ENCODE assay signal across 17 cellular contexts in the genomic region with DNA sequence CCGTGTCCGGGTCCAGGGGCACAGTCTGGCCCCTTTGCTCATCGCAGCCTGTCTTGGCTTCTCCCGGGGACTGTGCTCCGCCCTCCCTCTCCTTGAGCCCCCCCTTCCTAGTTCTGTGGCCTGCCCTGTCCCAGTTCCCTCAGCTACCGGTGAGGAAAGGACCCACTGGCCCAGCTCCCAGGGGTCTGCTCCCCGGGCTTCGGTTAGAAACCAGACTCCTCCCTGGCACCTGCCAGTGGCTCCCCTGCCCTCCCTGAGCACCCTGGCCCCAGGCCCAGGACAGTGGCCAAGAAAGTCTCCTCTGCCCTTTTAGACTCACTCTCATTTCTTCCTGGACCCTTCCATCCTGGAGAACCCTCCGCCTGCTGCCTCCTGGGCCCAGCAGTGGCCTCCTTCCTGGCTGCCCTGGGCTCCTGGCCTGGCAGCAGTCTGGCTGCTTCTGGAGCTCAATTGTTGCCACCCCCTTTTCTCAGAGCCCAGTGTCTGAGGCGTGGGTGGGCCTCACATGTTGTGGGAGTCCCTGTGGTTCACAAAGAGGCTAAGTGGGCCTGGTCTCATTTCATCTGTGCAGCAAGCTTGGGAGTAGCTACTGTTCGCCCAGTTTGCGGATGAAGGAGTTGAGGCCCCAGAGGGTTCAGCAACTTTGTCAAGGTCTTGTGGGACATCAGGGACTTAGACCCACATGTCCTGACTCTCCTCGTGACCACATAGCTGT. TPM values are rescaled to one million over a fixed set of nuclear protein-coding genes. Genes with fewer than 3 reads are reported as not detected.
DNase-seq lines count a peak whose midpoint lies in the region; ATAC-seq and TF ChIP-seq lines count a peak whose summit lies in the region.
"Had no signal": no experiment of that assay in that cellular context is flagged by ENCODE, and none has a peak within 500 bp of the region (broad histone marks: within the 10 kb centered on the region; RNA-seq: fewer than 3 reads in every experiment).

No MANE protein-coding gene starts in this region.

- DNase-seq in IMR-90 (no peak), NCI-H226 (no peak), NCI-H526 (lab: John Stamatoyannopoulos, UW) (no peak), PC-3 (no peak)
- DNase-seq: activated CD4-positive, alpha-beta memory T cell treated with anti-CD3 and anti-CD28 coated beads, Interleukin-2, amount 10 ng/mL, durations not matched to agents 7 days and 5 days; GM23248; NCI-H2029; NCI-H69; PC-9; stimulated activated CD4-positive, alpha-beta T cell treated with anti-CD3 and anti-CD28 coated beads, Interleukin-1b, Interleukin-23, amount 100 ng/mL, for 48 hours; SW 1271 had no signal

- peaks cover 16% of the 10 kb centered on the region for H4K20me1 ChIP-seq in IMR-90 (ENCODE audit: insufficient read depth, low read length)
- H4K20me1 ChIP-seq in PC-3 (ENCODE audit: low read length), result no peaks in the 10 kb centered on the region

- H3K9me2 ChIP-seq in PC-3 (replicated peaks; ENCODE audit: low read length), result no peaks in the 10 kb centered on the region

- H3K79me2 ChIP-seq in PC-3 (ENCODE audit: low read length), result no peaks in the 10 kb centered on the region

- in situ Hi-C loops in IMR-90 (cut with MboI; ENCODE audit: low sequenced_read_pairs), result no loop called here

- H2BK120ac ChIP-seq in IMR-90 (ENCODE audit: low read depth, low read length), result no peak overlapping the region

- no peak overlapping the region for H2BK5ac ChIP-seq in IMR-90 (ENCODE audit: low read depth, low read length, poor library complexity, severe bottlenecking)

- no peak overlapping the region for H2BK20ac ChIP-seq in IMR-90 (ENCODE audit: low read depth, low read length)

- no peak overlapping the region for H3K14ac ChIP-seq in IMR-90 (replicated peaks; ENCODE audit: low read depth, low read length)

- H3K4me3 ChIP-seq in IMR-90 (ENCODE audit: insufficient read depth, low read depth, low read length), result no peak overlapping the region
- H3K4me3 ChIP-seq in esophagus (ENCODE audit: low read depth in 1 of 2, low read length in 2 of 2), result no peak overlapping the region
- no peak overlapping the region for H3K4me3 ChIP-seq in muscle layer of colon (ENCODE audit: low read depth in 1 of 2, low read length in 2 of 2)
- H3K4me3 ChIP-seq in stomach smooth muscle (ENCODE audit: low read length in 2 of 2), result peak overlapping the region; percentile 36 to 40
- no peak overlapping the region for H3K4me3 ChIP-seq in PC-3 (ENCODE audit: low read length)
- H3K4me3 ChIP-seq: adrenal gland, GM23248, PC-9 had no signal

- no peak overlapping the region for H3K56ac ChIP-seq in IMR-90 (ENCODE audit: extremely low read depth, insufficient read depth, low read length)

- H3K9me3 ChIP-seq in IMR-90 (ENCODE audit: control insufficient read depth, insufficient read depth, low read length) (no peaks in the 10 kb centered on the region), esophagus (ENCODE audit: control insufficient read depth in 2 of 2, insufficient read depth in 1 of 2, low read depth in 1 of 2, low read length in 1 of 2) (no peaks in the 10 kb centered on the region), muscle layer of colon (ENCODE audit: low read length) (no peaks in the 10 kb centered on the region), stomach smooth muscle (ENCODE audit: control insufficient read depth in 2 of 2, low read length in 2 of 2) (no peaks in the 10 kb centered on the region), PC-3 (ENCODE audit: low read length) (no peaks in the 10 kb centered on the region)
- H3K9me3 ChIP-seq: adrenal gland had no signal

- H2AFZ ChIP-seq in IMR-90 (replicated peaks; ENCODE audit: low read length, poor library complexity) (no peak overlapping the region), PC-3 (ENCODE audit: low read length) (no peak overlapping the region)
- H2AFZ ChIP-seq: GM23248, PC-9 had no signal

- POLR2A ChIA-PET in IMR-90 (lab: Charles Lee; ENCODE audit: unreplicated experiment) (no interaction called here), PC-3 (lab: Charles Lee; ENCODE audit: unreplicated experiment) (no interaction called here)

- no peak overlapping the region for H3K18ac ChIP-seq in IMR-90 (ENCODE audit: low read depth, low read length)

- intact Hi-C loops in IMR-90 (cut with micrococcal nuclease), result no loop called here
- intact Hi-C loops in PC-3 (cut with micrococcal nuclease), result no loop called here

- H3K4me1 ChIP-seq in IMR-90 (ENCODE audit: control insufficient read depth, insufficient read depth, low read length) (peaks cover 10% of the 10 kb centered on the region), esophagus (ENCODE audit: control insufficient read depth in 2 of 2, insufficient read depth in 2 of 2, low read length in 1 of 2) (peaks cover 28 to 51% of the 10 kb centered on the region in 2 donors), muscle layer of colon (ENCODE audit: insufficient read depth, low read length) (peaks cover 79% of the 10 kb centered on the region), stomach smooth muscle (ENCODE audit: control insufficient read depth, insufficient read depth, low read length) (peaks cover 83% of the 10 kb centered on the region), PC-3 (ENCODE audit: insufficient read depth, low read length) (no peaks in the 10 kb centered on the region)

- no peak overlapping the region for H3K4ac ChIP-seq in IMR-90 (ENCODE audit: low read depth, low read length)

- H3K4me2 ChIP-seq in IMR-90 (ENCODE audit: low read depth, low read length) (no peak overlapping the region), PC-3 (ENCODE audit: low read length) (no peak overlapping the region)
- H3K4me2 ChIP-seq: PC-9 had no signal

- H3K27me3 ChIP-seq in IMR-90 (ENCODE audit: control insufficient read depth, insufficient read depth, low read length) (no peaks in the 10 kb centered on the region), esophagus (ENCODE audit: control insufficient read depth in 1 of 2, insufficient read depth in 2 of 2, low read length in 2 of 2) (no peaks in the 10 kb centered on the region), muscle layer of colon (ENCODE audit: control insufficient read depth in 1 of 2, insufficient read depth in 2 of 2, low read length in 2 of 2) (no peaks in the 10 kb centered on the region), stomach smooth muscle (ENCODE audit: control insufficient read depth in 1 of 2, insufficient read depth in 2 of 2, low read length in 2 of 2) (no peaks in the 10 kb centered on the region), PC-3 (ENCODE audit: low read length) (no peaks in the 10 kb centered on the region)
- H3K27me3 ChIP-seq: adrenal gland had no signal

- peak overlapping the region; percentile 30 for H2AK9ac ChIP-seq in IMR-90 (replicated peaks; ENCODE audit: low read depth, low read length, poor library complexity)

- H3K27ac ChIP-seq in IMR-90 (ENCODE audit: insufficient read depth, low read length) (no peak overlapping the region), esophagus (ENCODE audit: low read depth in 2 of 2, low read length in 1 of 2) (peak overlapping the region; percentile 66 to 92), muscle layer of colon (ENCODE audit: low read depth, low read length) (peak overlapping the region; percentile 71), stomach smooth muscle (ENCODE audit: low read length) (peak overlapping the region; percentile 91), PC-3 (ENCODE audit: low read length) (no peak overlapping the region)
- H3K27ac ChIP-seq: epithelial cell of prostate, GM23248, PC-9 had no signal

- WGBS in IMR-90 (ENCODE audit: extremely low coverage in 2 of 2, insufficient read length in 1 of 2), 2 experiments, result 75% methylated on average over 5 of the region's 13 CpGs; no CpG with 5 or more reads in 1 of the 2 experiments
- WGBS in esophagus, 2 donors, result 61 to 63% methylated on average over 13 of the region's 13 CpGs

- BruUV-seq in IMR-90 (replicated peaks; lab: Mats Ljungman, UMichigan) (no TSS peak), PC-3 (replicated peaks; lab: Mats Ljungman, UMichigan) (no TSS peak)

- CTCF ChIA-PET in IMR-90 (lab: Yijun Ruan, JAX) (no interaction called here), PC-3 (lab: Charles Lee) (no interaction called here)

- dilution Hi-C loops in IMR-90 (cut with HindIII; ENCODE audit: low sequenced_read_pairs, unreplicated experiment), result no loop called here

- H2BK15ac ChIP-seq in IMR-90 (ENCODE audit: low read depth, low read length), result no peak overlapping the region

- H3K9ac ChIP-seq in IMR-90 (ENCODE audit: low read depth, low read length), result no peak overlapping the region
- H3K9ac ChIP-seq in muscle layer of colon (ENCODE audit: low read length), result peak overlapping the region; percentile 46
- peak overlapping the region; percentile 52 to 68 for H3K9ac ChIP-seq in stomach smooth muscle (ENCODE audit: low read length in 2 of 2)
- no peak overlapping the region for H3K9ac ChIP-seq in PC-3 (ENCODE audit: low read length)
- H3K9ac ChIP-seq: GM23248 had no signal

- no peaks in the 10 kb centered on the region; a peak in 1 of 4 replicates for H3K79me1 ChIP-seq in IMR-90 (ENCODE audit: low read depth in 1 of 2, low read length in 2 of 2)

- H2AK5ac ChIP-seq in IMR-90 (ENCODE audit: low read depth, low read length), result no peak overlapping the region

- H3K36me3 ChIP-seq in IMR-90 (ENCODE audit: control insufficient read depth, insufficient read depth, low read length) (no peaks in the 10 kb centered on the region), esophagus (ENCODE audit: control insufficient read depth in 2 of 2, insufficient read depth in 2 of 2, low read length in 1 of 2) (no peaks in the 10 kb centered on the region), muscle layer of colon (ENCODE audit: insufficient read depth, low read length) (no peaks in the 10 kb centered on the region), stomach smooth muscle (ENCODE audit: control insufficient read depth in 2 of 2, insufficient read depth in 2 of 2, low read length in 2 of 2) (no peaks in the 10 kb centered on the region), PC-3 (ENCODE audit: low read depth, low read length) (no peaks in the 10 kb centered on the region)
- H3K36me3 ChIP-seq: adrenal gland had no signal

- no peak for TF ChIP-seq CTCF in IMR-90 (conservative IDR thresholded peaks at IDR 0.05; ENCODE audit: low read depth, low read length)
- TF ChIP-seq CTCF in PC-3 (conservative IDR thresholded peaks at IDR 0.05; ENCODE audit: low read depth, low read length), result no peak

- no peaks in the 10 kb centered on the region; the same call in 1 of the 2 replicates for H3K9me1 ChIP-seq in IMR-90 (ENCODE audit: insufficient read depth, low read length)

- no peak overlapping the region for H4K5ac ChIP-seq in IMR-90 (ENCODE audit: low read depth, low read length)

- H3K23ac ChIP-seq in IMR-90 (ENCODE audit: low read depth, low read length), result no peak overlapping the region

- ATAC-seq in IMR-90 (ENCODE audit: low read depth) (no peak), GM18870 (IDR thresholded peaks at IDR 0.05; ENCODE audit: unreplicated experiment) (no peak), PC-3 (no peak)

- H4K8ac ChIP-seq in IMR-90 (ENCODE audit: low read depth in 2 of 2, low read length in 2 of 2), result no peak overlapping the region

- TF ChIP-seq RAD21 in IMR-90 (IDR thresholded peaks at IDR 0.05; ENCODE audit: low read length), result no peak

- H4K91ac ChIP-seq in IMR-90 (ENCODE audit: insufficient read depth, low read depth, low read length), result no peak overlapping the region

- H3F3A ChIP-seq in PC-3 (ENCODE audit: low read length, unreplicated experiment), result no peaks in the 10 kb centered on the region

- no peak for TF ChIP-seq POLR2A in IMR-90 (IDR thresholded peaks at IDR 0.05; ENCODE audit: low read depth, low read length)

RNA-seq across cellular contexts. Expression of gene PRDM11, which starts 12.6 kb away (rescaled TPM):
- total RNA-seq in IMR-90 (2012; rRNA removed) (1.7 and 2.2 TPM in 2 replicates), PC-3 (2014; rRNA removed) (5.0 and 6.3 TPM in 2 replicates)
- polyA plus RNA-seq in IMR-90 (2012; rRNA removed) (2.2 and 2.7 TPM in 2 replicates), esophagus (1 to 10 TPM; 2.5 to 2.6 TPM)
- polyA plus RNA-seq in IMR-90 (2012; cell fraction: cytosol; rRNA removed), result 1.4 and 2.7 TPM in 2 replicates
- polyA plus RNA-seq in IMR-90 (2012; cell fraction: nucleus; rRNA removed; ENCODE audit: low replicate concordance), result 4.6 and 5.9 TPM in 2 replicates

Comparison
In these comparisons a context has a peak if more than half of its experiments do, and no peak if none do; other contexts are left out.
1. H3K27ac ChIP-seq: peak in esophagus (2 of 2), muscle layer of colon (single experiment) and stomach smooth muscle (single experiment); none in IMR-90 (single experiment) and PC-3 (single experiment).
2. H3K4me3 ChIP-seq: peak in stomach smooth muscle (2 of 2); none in IMR-90 (single experiment), esophagus (0 of 2), muscle layer of colon (0 of 2) and PC-3 (single experiment).
3. H3K9ac ChIP-seq: peak in muscle layer of colon (single experiment) and stomach smooth muscle (2 of 2); none in IMR-90 (single experiment) and PC-3 (single experiment).